In the genomic region with DNA sequence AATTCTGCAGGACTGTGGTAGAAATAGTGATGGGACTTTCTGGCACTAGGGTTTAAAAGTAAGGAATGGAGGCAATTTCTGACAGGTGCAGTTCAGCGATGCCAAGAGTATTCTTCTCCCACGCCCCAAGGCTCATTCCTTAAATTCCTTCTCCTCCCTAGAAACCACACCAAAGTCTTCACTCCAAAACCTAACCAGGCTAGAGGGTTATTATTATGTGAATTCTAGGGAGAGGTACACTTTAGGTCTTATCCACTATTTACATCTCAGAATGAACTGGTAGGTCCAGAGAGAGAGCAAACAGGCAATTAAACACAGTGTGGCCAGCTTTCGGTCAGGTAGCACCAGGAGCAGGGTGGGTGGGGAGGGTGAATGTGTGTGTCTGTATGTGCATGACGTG, we compare ENCODE assay signal across 24 cellular contexts. TPM values are rescaled to one million over a fixed set of nuclear protein-coding genes. Genes with fewer than 3 reads are reported as not detected.
DNase-seq lines count a peak whose midpoint lies in the region; ATAC-seq and TF ChIP-seq lines count a peak whose summit lies in the region.
"Had no signal": no experiment of that assay in that cellular context is flagged by ENCODE, and none has a peak within 500 bp of the region (broad histone marks: within the 10 kb centered on the region; RNA-seq: fewer than 3 reads in every experiment).

No MANE protein-coding gene starts in this region.

- H3K9me3 ChIP-seq in left lung (no peaks in the 10 kb centered on the region), upper lobe of right lung (no peaks in the 10 kb centered on the region)
- H3K9me3 ChIP-seq: colonic mucosa, Peyer's patch had no signal

- no peaks in the 10 kb centered on the region for H3K36me3 ChIP-seq in left lung
- no peaks in the 10 kb centered on the region for H3K36me3 ChIP-seq in upper lobe of right lung
- H3K36me3 ChIP-seq: colonic mucosa, Peyer's patch had no signal

- H3K4me1 ChIP-seq in left lung: no peaks in the 10 kb centered on the region
- H3K4me1 ChIP-seq in upper lobe of right lung: peaks cover 7% of the 10 kb centered on the region
- H3K4me1 ChIP-seq: colonic mucosa, parathyroid adenoma, Peyer's patch had no signal

- H3K27ac ChIP-seq in left lung (peak overlapping the region; percentile 55 to 57), upper lobe of right lung (peak overlapping the region; percentile 11)
- H3K27ac ChIP-seq: colonic mucosa, parathyroid adenoma, Peyer's patch, SK-N-MC had no signal

- peaks cover 0 to 11% of the 10 kb centered on the region in 2 donors for H3K27me3 ChIP-seq in left lung
- no peaks in the 10 kb centered on the region for H3K27me3 ChIP-seq in upper lobe of right lung
- H3K27me3 ChIP-seq: colonic mucosa, Peyer's patch had no signal

- intact Hi-C loops in left lung (cut with DNase I): no loop called here
- intact Hi-C loops in upper lobe of right lung (cut with DNase I): no loop called here

- TF ChIP-seq CTCF in left lung (IDR thresholded peaks at IDR 0.05) (no peak), upper lobe of right lung (IDR thresholded peaks at IDR 0.05) (no peak)

- ATAC-seq in left lung (peak; percentile 55), upper lobe of right lung (no peak)
- ATAC-seq: effector memory CD8-positive, alpha-beta T cell had no signal

- DNase-seq in LHCN-M2 (ENCODE audit: low read depth) (peak; percentile 55), T47D (ENCODE audit: low read depth in 1 of 2, low spot score in 1 of 2) (peak; percentile 39 to 96), left lung (no peak), upper lobe of right lung (no peak), NCI-H146 (lab: John Stamatoyannopoulos, UW) (no peak), D341Med (ENCODE audit: low spot score) (no peak)
- DNase-seq in stimulated activated CD4-positive, alpha-beta T cell treated with anti-CD3 and anti-CD28 coated beads, Interleukin-2, amount 100 ng/mL, for 24 hours: no peak
- DNase-seq: activated B cell treated with CpG ODN at 0.5 μM for 24 hours; activated CD4-positive, alpha-beta memory T cell treated with anti-CD3 and anti-CD28 coated beads, Interleukin-2, amount 10 ng/mL, durations not matched to agents 7 days and 5 days; effector memory CD8-positive, alpha-beta T cell; glutamatergic neuron; left colon; midbrain; NCI-H1105 treated with DMSO at 0.1 percent for 48 hours; NCI-H2081 treated with DMSO at 0.1 percent for 48 hours; nephron progenitor cell; Peyer's patch; substantia nigra had no signal

- in situ Hi-C loops in T47D (cut with HindIII; ENCODE audit: low pct_unique_long_range_greater_than_20kb, low sequenced_read_pairs): no loop called here

- no peak overlapping the region for H3K4me3 ChIP-seq in left lung
- H3K4me3 ChIP-seq in upper lobe of right lung: no peak overlapping the region
- H3K4me3 ChIP-seq: colonic mucosa, Peyer's patch, SK-N-MC had no signal

RNA-seq across cellular contexts. Expression of a gene that starts 11.4 kb away (rescaled TPM):
- not detected in 2 replicates for total RNA-seq in LHCN-M2 (2014; rRNA removed)
- not detected for polyA plus RNA-seq in LHCN-M2 (2012)
- total RNA-seq in left lung: not detected
- total RNA-seq in upper lobe of right lung: not detected
- total RNA-seq: activated B cell treated with CpG ODN at 0.5 μM for 24 hours; activated CD4-positive, alpha-beta memory T cell treated with anti-CD3 and anti-CD28 coated beads, Interleukin-2, amount 10 ng/mL, durations not matched to agents 7 days and 5 days; colonic mucosa; fibroblast of lung; left colon; NCI-H460; Peyer's patch had no signal
- polyA plus RNA-seq: adipose tissue, fibroblast of lung had no signal

RNA-seq across cellular contexts. Expression of a gene that starts 20.1 kb away (rescaled TPM):
- total RNA-seq in LHCN-M2 (2014; rRNA removed) (not detected in 2 replicates), left lung (not detected), upper lobe of right lung (not detected)
- polyA plus RNA-seq in LHCN-M2 (2012): not detected
- total RNA-seq: activated B cell treated with CpG ODN at 0.5 μM for 24 hours; activated CD4-positive, alpha-beta memory T cell treated with anti-CD3 and anti-CD28 coated beads, Interleukin-2, amount 10 ng/mL, durations not matched to agents 7 days and 5 days; colonic mucosa; fibroblast of lung; left colon; NCI-H460; Peyer's patch had no signal
- polyA plus RNA-seq: fibroblast of lung had no signal

RNA-seq across cellular contexts. Expression of a gene that starts 26.5 kb away (rescaled TPM):
- total RNA-seq in LHCN-M2 (2014; rRNA removed): not detected in 2 replicates
- not detected for polyA plus RNA-seq in LHCN-M2 (2012)
- total RNA-seq in left lung: not detected
- not detected for total RNA-seq in upper lobe of right lung
- total RNA-seq: activated B cell treated with CpG ODN at 0.5 μM for 24 hours; activated CD4-positive, alpha-beta memory T cell treated with anti-CD3 and anti-CD28 coated beads, Interleukin-2, amount 10 ng/mL, durations not matched to agents 7 days and 5 days; colonic mucosa; fibroblast of lung; left colon; NCI-H460; Peyer's patch had no signal
- polyA plus RNA-seq: adipose tissue, fibroblast of lung had no signal

RNA-seq across cellular contexts. Expression of a gene that starts 48.3 kb away (rescaled TPM):
- total RNA-seq in LHCN-M2 (2014; rRNA removed) (not detected in 2 replicates), left lung (10 to 100 TPM; 28.6 to 67.1 TPM), upper lobe of right lung (41.7 TPM)
- not detected for polyA plus RNA-seq in LHCN-M2 (2012)
- total RNA-seq: activated B cell treated with CpG ODN at 0.5 μM for 24 hours, fibroblast of lung, NCI-H460 had no signal

Comparison
In these comparisons a context has a peak if more than half of its experiments do, and no peak if none do; other contexts are left out.
1. DNase-seq: peak in LHCN-M2 (single experiment) and T47D (2 of 2); none in left lung (0 of 2), upper lobe of right lung (single experiment), NCI-H146 (single experiment), stimulated activated CD4-positive, alpha-beta T cell treated with anti-CD3 and anti-CD28 coated beads, Interleukin-2, amount 100 ng/mL, for 24 hours (0 of 2) and D341Med (single experiment).